Comparison of ENCODE assay signal across 1 cellular context in genomic region chr4:3827616-3828492, GRCh38.
TF ChIP-seq lines count a peak whose summit lies in the region.

No MANE protein-coding gene starts in this region.

TF ChIP-seq in HepG2, 621 proteins besides CTCF, POLR2A, EP300 and RAD21 (continued from another document and continues in another):
- TF ChIP-seq KIAA2018 (CRISPR knock-in tag; IDR thresholded peaks at IDR 0.05; ENCODE audit: borderline replicate concordance): no peak
- TF ChIP-seq ZNF33B (CRISPR knock-in tag; IDR thresholded peaks at IDR 0.05): peak; percentile 95
- TF ChIP-seq ZBTB26 (CRISPR knock-in tag; IDR thresholded peaks at IDR 0.05; ENCODE audit: borderline replicate concordance): peak; percentile 94
- TF ChIP-seq ZFAT (CRISPR knock-in tag; conservative IDR thresholded peaks at IDR 0.05): no peak
- peak; percentile 93 for TF ChIP-seq ZSCAN25 (CRISPR knock-in tag; IDR thresholded peaks at IDR 0.05)
- TF ChIP-seq ZBTB7A (CRISPR knock-in tag; IDR thresholded peaks at IDR 0.05): peak; percentile 80; the same call in 1 of the 2 replicates
- TF ChIP-seq DRAP1 (CRISPR knock-in tag; IDR thresholded peaks at IDR 0.05): peak; percentile 55
- TF ChIP-seq ZNF564 (CRISPR knock-in tag; IDR thresholded peaks at IDR 0.05): peak; percentile 90
- TF ChIP-seq PAXIP1 (CRISPR knock-in tag; conservative IDR thresholded peaks at IDR 0.05): peak; percentile 82
- no peak for TF ChIP-seq SOX13 (IDR thresholded peaks at IDR 0.05)
- peak in 1 of 2 experiments; percentile 52; a peak in 1 of 4 replicates for TF ChIP-seq SOX13 (CRISPR knock-in tag; conservative IDR thresholded peaks at IDR 0.05 in 1 of 2, IDR thresholded peaks at IDR 0.05 in 1 of 2)
- TF ChIP-seq ZNF441 (CRISPR knock-in tag; IDR thresholded peaks at IDR 0.05; ENCODE audit: borderline replicate concordance): peak; percentile 79; the same call in 1 of the 2 replicates
- TF ChIP-seq ARNT2 (CRISPR knock-in tag; IDR thresholded peaks at IDR 0.05; ENCODE audit: low read depth): peak; percentile 64; the same call in 1 of the 2 replicates
- peak; percentile 81 for TF ChIP-seq PITX1 (CRISPR knock-in tag; IDR thresholded peaks at IDR 0.05)
- peak; percentile 94 for TF ChIP-seq BRD4 (CRISPR knock-in tag; IDR thresholded peaks at IDR 0.05)
- TF ChIP-seq SP4 (CRISPR knock-in tag; IDR thresholded peaks at IDR 0.05): peak; percentile 59
- peak; percentile 27; the same call in 1 of the 2 replicates for TF ChIP-seq ETV5 (CRISPR knock-in tag; IDR thresholded peaks at IDR 0.05; ENCODE audit: borderline replicate concordance)
- peak; percentile 74 for TF ChIP-seq IRF2 (CRISPR knock-in tag; IDR thresholded peaks at IDR 0.05)
- peak; percentile 95 for TF ChIP-seq ZNF761 (CRISPR knock-in tag; conservative IDR thresholded peaks at IDR 0.05)
- TF ChIP-seq ZNF746 (CRISPR knock-in tag; IDR thresholded peaks at IDR 0.05): peak; percentile 57; the same call in 1 of the 2 replicates
- 0 out of 2 replicates have a peak, but pooled peaks have one; percentile 58 for TF ChIP-seq ARID2 (CRISPR knock-in tag; IDR thresholded peaks at IDR 0.05; ENCODE audit: borderline replicate concordance)
- no peak for TF ChIP-seq RFX1 (IDR thresholded peaks at IDR 0.05)
- TF ChIP-seq PCBP2 (optimal IDR thresholded peaks at IDR 0.05; ENCODE audit: low read depth, low read length, poor library complexity, severe bottlenecking): no peak
- TF ChIP-seq ZNF253 (CRISPR knock-in tag; IDR thresholded peaks at IDR 0.05; ENCODE audit: borderline replicate concordance): peak; percentile 55
- no peak for TF ChIP-seq PLSCR1 (CRISPR knock-in tag; IDR thresholded peaks at IDR 0.05; ENCODE audit: borderline replicate concordance)
- peak; percentile 65; the same call in 1 of the 2 replicates for TF ChIP-seq TARDBP (CRISPR knock-in tag; IDR thresholded peaks at IDR 0.05)
- TF ChIP-seq ZBTB40 (IDR thresholded peaks at IDR 0.05): no peak
- peak; percentile 34; the same call in 1 of the 2 replicates for TF ChIP-seq ZBTB40 (CRISPR knock-in tag; IDR thresholded peaks at IDR 0.05)
- peak; percentile 84 for TF ChIP-seq ZNF605 (CRISPR knock-in tag; IDR thresholded peaks at IDR 0.05)
- peak; percentile 94 for TF ChIP-seq NR2F6 (IDR thresholded peaks at IDR 0.05)
- TF ChIP-seq NR2F6 (CRISPR knock-in tag; IDR thresholded peaks at IDR 0.05): peak; percentile 98
- no peak for TF ChIP-seq TEF (CRISPR knock-in tag; IDR thresholded peaks at IDR 0.05)
- peak; percentile 62; the same call in 1 of the 2 replicates for TF ChIP-seq GATAD1 (CRISPR knock-in tag; IDR thresholded peaks at IDR 0.05)
